19 cellular contexts compared by ENCODE assay signal in the genomic region with DNA sequence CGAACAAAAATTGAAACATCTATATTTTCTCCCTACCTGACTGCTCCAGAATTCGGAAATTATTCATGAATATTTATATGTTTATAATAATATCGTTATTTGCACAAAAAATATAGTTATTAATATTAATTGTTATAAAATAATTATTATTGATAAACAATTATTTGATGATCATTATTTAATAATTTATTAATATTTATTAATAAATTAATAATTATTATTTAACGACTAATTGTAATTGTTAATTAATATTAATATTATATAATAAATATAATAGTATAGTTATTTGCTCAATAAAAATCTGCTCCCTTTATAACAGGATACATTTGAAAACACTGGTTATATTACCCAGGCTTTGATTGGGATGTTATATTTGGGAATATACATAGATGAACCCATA. TPM values are rescaled to one million over a fixed set of nuclear protein-coding genes. Genes with fewer than 3 reads are reported as not detected.
DNase-seq lines count a peak whose midpoint lies in the region; ATAC-seq, FAIRE-seq and TF ChIP-seq lines count a peak whose summit lies in the region.
"Had no signal": no experiment of that assay in that cellular context is flagged by ENCODE, and none has a peak within 500 bp of the region (broad histone marks: within the 10 kb centered on the region; RNA-seq: fewer than 3 reads in every experiment).

No MANE protein-coding gene starts in this region.

- DNase-seq in PC-9 (no peak), kidney (no peak)
- DNase-seq in activated effector memory CD4-positive, alpha-beta T cell treated with Interleukin-2 at 50 U/mL for 16 hours, result no peak
- DNase-seq in CD4-positive, alpha-beta T cell, result no peak
- DNase-seq: ACHN; BE2C; C1 segment of cervical spinal cord; Calu3; CD4-positive, CD25-positive, alpha-beta regulatory T cell; DMS79 treated with DMSO at 0.1 percent for 48 hours; GM23248 had no signal

- no peak for ATAC-seq in GM19452 (IDR thresholded peaks at IDR 0.05; ENCODE audit: unreplicated experiment)
- ATAC-seq in CD4-positive, alpha-beta T cell (ENCODE audit: poor library complexity), result no peak
- ATAC-seq: GM12878 had no signal

- no peaks in the 10 kb centered on the region for H3K36me3 Mint-ChIP-seq in CD4-positive, alpha-beta T cell (ENCODE audit: low read depth)
- H3K36me3 Mint-ChIP-seq: CD4-positive, CD25-positive, alpha-beta regulatory T cell had no signal

- peaks cover 77% of the 10 kb centered on the region for H3K27me3 Mint-ChIP-seq in CD4-positive, alpha-beta T cell

- H3K36me3 ChIP-seq in PC-9 (ENCODE audit: low read depth) (peaks cover 56% of the 10 kb centered on the region), kidney (ENCODE audit: control insufficient read depth in 1 of 2, insufficient read depth in 2 of 2, low read length in 2 of 2) (no peaks in the 10 kb centered on the region)
- H3K36me3 ChIP-seq: BE2C, HAP-1 had no signal

- H3K27me3 ChIP-seq in PC-9 (ENCODE audit: insufficient read depth, low read depth), result no peaks in the 10 kb centered on the region
- peaks cover 12% of the 10 kb centered on the region for H3K27me3 ChIP-seq in CD4-positive, alpha-beta T cell (ENCODE audit: control insufficient read depth, insufficient read depth, low read length)

- no peaks in the 10 kb centered on the region for H4K20me1 ChIP-seq in PC-9 (ENCODE audit: insufficient read depth)

- H3K9me3 ChIP-seq in PC-9 (ENCODE audit: insufficient read depth, low read depth) (no peaks in the 10 kb centered on the region), kidney (ENCODE audit: control insufficient read depth in 1 of 2, low read length in 2 of 2) (no peaks in the 10 kb centered on the region)
- H3K9me3 ChIP-seq in CD4-positive, alpha-beta T cell (ENCODE audit: control insufficient read depth, low read length), result no peaks in the 10 kb centered on the region
- H3K9me3 ChIP-seq: BE2C, HAP-1 had no signal

- CTCF ChIA-PET in PC-9 (lab: Charles Lee), result no interaction called here
- CTCF ChIA-PET in CD4-positive, alpha-beta T cell (lab: Charles Lee), result interaction anchor here (3.5 kb wide), 1 partner anchor 16 kb away, joined by 19 read pairs; no protein-coding TSS in a partner anchor

- H3K4me3 Mint-ChIP-seq in CD4-positive, alpha-beta T cell, result no peak overlapping the region
- H3K4me3 Mint-ChIP-seq: CD4-positive, CD25-positive, alpha-beta regulatory T cell had no signal

- H3K4me1 Mint-ChIP-seq in CD4-positive, alpha-beta T cell (ENCODE audit: low read depth), result peaks cover 32% of the 10 kb centered on the region

- H3K4me1 ChIP-seq in PC-9 (replicated peaks; ENCODE audit: insufficient read depth) (peaks cover 53% of the 10 kb centered on the region), kidney (ENCODE audit: control insufficient read depth in 1 of 2, insufficient read depth in 1 of 2, low read depth in 1 of 2, low read length in 2 of 2) (no peaks in the 10 kb centered on the region)
- H3K4me1 ChIP-seq: BE2C, HAP-1 had no signal

- H3K79me2 ChIP-seq in PC-9 (ENCODE audit: low read depth), result peaks cover 13% of the 10 kb centered on the region; the same call in 1 of the 2 replicates

- FAIRE-seq in colon (lab: Jason Lieb, UNC), result peak; percentile 96
- FAIRE-seq in kidney (lab: Jason Lieb, UNC), result peak; percentile 98
- FAIRE-seq: GM12878, GM19239 had no signal

- H3K27ac Mint-ChIP-seq in CD4-positive, alpha-beta T cell, result no peak overlapping the region
- H3K27ac Mint-ChIP-seq: CD4-positive, CD25-positive, alpha-beta regulatory T cell had no signal

- no peak overlapping the region for H3K9ac ChIP-seq in kidney (ENCODE audit: low read length in 2 of 2)
- H3K9ac ChIP-seq: GM23248 had no signal

- no peak overlapping the region for H3K4me2 ChIP-seq in PC-9

- H3K9me3 Mint-ChIP-seq in CD4-positive, alpha-beta T cell, result no peaks in the 10 kb centered on the region

- POLR2A ChIA-PET in PC-9 (lab: Charles Lee; ENCODE audit: unreplicated experiment), result interaction anchor here (0.7 kb wide), 1 partner anchor 16 kb away, joined by 7 read pairs; no protein-coding TSS in a partner anchor
- POLR2A ChIA-PET in CD4-positive, alpha-beta T cell (lab: Charles Lee), result interaction anchor here (0.6 kb wide), 1 partner anchor 17 kb away, joined by 4 read pairs; no protein-coding TSS in a partner anchor

- peak overlapping the region; percentile 100 for H3K27ac ChIP-seq in PC-9
- no peak overlapping the region for H3K27ac ChIP-seq in kidney (ENCODE audit: low read depth in 2 of 2, low read length in 2 of 2)
- no peak overlapping the region for H3K27ac ChIP-seq in CD4-positive, alpha-beta T cell (ENCODE audit: low read depth, low read length)
- H3K27ac ChIP-seq: GM23248 had no signal

- intact Hi-C loops in PC-9 (cut with micrococcal nuclease; ENCODE audit: unreplicated experiment), result no loop called here
- intact Hi-C loops in kidney (cut with DNase I), result no loop called here
- intact Hi-C loops in CD4-positive, alpha-beta T cell (cut with DNase I, micrococcal nuclease), result no loop called here

- H3F3A ChIP-seq in PC-9 (ENCODE audit: insufficient read depth, low read depth), result peaks cover 85% of the 10 kb centered on the region

- H3K4me3 ChIP-seq in PC-9 (no peak overlapping the region), kidney (ENCODE audit: low read length in 2 of 2) (no peak overlapping the region)
- H3K4me3 ChIP-seq: GM12878, GM23248, HAP-1 had no signal

- BruUV-seq in PC-9 (replicated peaks; lab: Mats Ljungman, UMichigan), result no TSS peak

- H3K9me2 ChIP-seq in PC-9 (ENCODE audit: insufficient read depth), result no peaks in the 10 kb centered on the region

- TF ChIP-seq CTCF in PC-9 (conservative IDR thresholded peaks at IDR 0.05) (no peak), kidney (IDR thresholded peaks at IDR 0.05; ENCODE audit: borderline replicate concordance, extremely low read depth, insufficient read depth) (no peak)
- no peak for TF ChIP-seq CTCF in CD4-positive, alpha-beta T cell (IDR thresholded peaks at IDR 0.05)

- no peak overlapping the region for H2AFZ ChIP-seq in PC-9
- H2AFZ ChIP-seq: GM23248 had no signal

RNA-seq across cellular contexts. Expression of a gene that starts 14.3 kb away (rescaled TPM):
- total RNA-seq in PC-9 (2021) (265 and 468 TPM in 2 replicates), kidney (not detected)
- polyA plus RNA-seq in kidney (ENCODE audit: insufficient read depth, low read depth, low replicate concordance), result not detected
- total RNA-seq in CD4-positive, alpha-beta T cell, result not detected
- total RNA-seq: A172; CD4-positive, CD25-positive, alpha-beta regulatory T cell; GM23248; H4 had no signal
- polyA plus RNA-seq: CD4-positive, CD25-positive, alpha-beta regulatory T cell; GM12878; GM23248 had no signal

RNA-seq across cellular contexts. Expression of a gene that starts 26.8 kb away (rescaled TPM):
- total RNA-seq in PC-9 (2021) (not detected in 2 replicates), kidney (0.69 TPM)
- polyA plus RNA-seq in kidney (ENCODE audit: insufficient read depth, low read depth, low replicate concordance), result not detected
- not detected for total RNA-seq in CD4-positive, alpha-beta T cell
- total RNA-seq: A172; Calu3; CD4-positive, CD25-positive, alpha-beta regulatory T cell; GM12878; GM23248; H4; HT-29 had no signal
- polyA plus RNA-seq: CD4-positive, CD25-positive, alpha-beta regulatory T cell; GM12878; GM23248 had no signal

Comparison
In these comparisons a context has a peak if more than half of its experiments do, and no peak if none do; other contexts are left out.
1. RNA of a gene that starts 14.3 kb away (total RNA-seq): 265 to 468 TPM in PC-9; not detected in kidney (single experiment) and not detected in CD4-positive, alpha-beta T cell; every median in the first group is over 100 times any median in the second.